ENCODE assay signal across 26 cellular contexts in genomic region chr22:43424865-43425630, GRCh38. TPM values are rescaled to one million over a fixed set of nuclear protein-coding genes. Genes with fewer than 3 reads are reported as not detected.
"Had no signal": no experiment of that assay in that cellular context is flagged by ENCODE, and none has a peak within 500 bp of the region (broad histone marks: within the 10 kb centered on the region; RNA-seq: fewer than 3 reads in every experiment).

No MANE protein-coding gene starts in this region.

- DNase-seq: activated CD4-positive, alpha-beta T cell treated with anti-CD3 and anti-CD28 coated beads for 36 hours; activated CD4-positive, alpha-beta T cell treated with anti-CD3 and anti-CD28 coated beads, Interleukin-2, amount 50 U/mL, for 4 hours; activated CD4-positive, CD25-positive, alpha-beta regulatory T cell; activated naive CD4-positive, alpha-beta T cell treated with Interleukin-2 at 50 U/mL for 16 hours; activated T-cell treated with anti-CD3 and anti-CD28 coated beads for 4 hours; activated T-cell treated with anti-CD3 and anti-CD28 coated beads, Interleukin-2, amount 50 U/mL, for 72 hours; brain microvascular endothelial cell; caudate nucleus; effector CD4-positive, alpha-beta T cell; left ventricle myocardium inferior; stimulated activated CD4-positive, alpha-beta T cell treated with anti-CD3 and anti-CD28 coated beads, Interleukin-1b, Interleukin-23, amount 100 ng/mL, for 48 hours; stimulated activated CD4-positive, alpha-beta T cell treated with anti-CD3 and anti-CD28 coated beads, Interleukin-4, amount 100 ng/mL, for 4 hours; stimulated activated CD8-positive, alpha-beta memory T cell treated with anti-CD3 and anti-CD28 coated beads, Interleukin-4, amount 100 ng/mL, for 48 hours; stimulated activated naive CD8-positive, alpha-beta T cell treated with anti-CD3 and anti-CD28 coated beads, Interleukin-15, amount 100 ng/mL, for 72 hours; substantia nigra; T-helper 17 cell; T1000; uterus had no signal

- H3K36me3 ChIP-seq: brain microvascular endothelial cell, esophagus muscularis mucosa, left ventricle myocardium inferior, uterus had no signal

- H3K27me3 ChIP-seq: brain microvascular endothelial cell, uterus had no signal

- ATAC-seq: activated CD4-positive, alpha-beta T cell treated with anti-CD3 and anti-CD28 coated beads for 36 hours; activated T-cell treated with anti-CD3 and anti-CD28 coated beads, Interleukin-2, amount 50 U/mL, for 72 hours; naive thymus-derived CD8-positive, alpha-beta T cell; SK-N-SH treated with all-trans-retinoic acid at 6 μM for 48 hours; stimulated activated memory B cell treated with anti-CD40 and anti-IgM and Interleukin-4, amounts not matched to agents 10 μg/mL and 1 μg/mL and 100 μg/mL, for 72 hours; stimulated activated naive CD8-positive, alpha-beta T cell treated with anti-CD3 and anti-CD28 coated beads, Interleukin-15, amount 100 ng/mL, for 72 hours; T-helper 17 cell had no signal

- H3K27ac ChIP-seq: brain microvascular endothelial cell, esophagus muscularis mucosa, left ventricle myocardium inferior, uterus had no signal

- H3K4me2 ChIP-seq: smooth muscle cell had no signal

- H3K4me3 ChIP-seq: esophagus muscularis mucosa, left ventricle myocardium inferior, smooth muscle cell, uterus had no signal

- H3K9me3 ChIP-seq: esophagus muscularis mucosa, left ventricle myocardium inferior, uterus had no signal

- H3K4me1 ChIP-seq: left ventricle myocardium inferior, uterus had no signal

RNA-seq across cellular contexts. Expression of gene MPPED1, which starts 13.2 kb away (rescaled TPM):
- total RNA-seq: activated CD4-positive, alpha-beta T cell treated with anti-CD3 and anti-CD28 coated beads for 36 hours; activated T-cell treated with anti-CD3 and anti-CD28 coated beads, Interleukin-2, amount 50 U/mL, for 72 hours; astrocyte; esophagus muscularis mucosa; left ventricle myocardium inferior; naive thymus-derived CD8-positive, alpha-beta T cell; osteocyte; renal cortical epithelial cell; smooth muscle cell; T-helper 17 cell had no signal
- polyA plus RNA-seq: smooth muscle cell had no signal
